ENCODE assay signal across 34 cellular contexts in genomic region chr3:27889745-27890144, GRCh38.
"Had no signal": no experiment of that assay in that cellular context is flagged by ENCODE, and none has a peak within 500 bp of the region (broad histone marks: within the 10 kb centered on the region; RNA-seq: fewer than 3 reads in every experiment).

No MANE protein-coding gene starts in this region.

- H3K4me3 ChIP-seq: adrenal gland, ascending aorta, body of pancreas, breast epithelium, cardiac muscle cell had no signal

- ATAC-seq: activated naive CD4-positive, alpha-beta T cell treated with anti-CD3 and anti-CD28 coated beads, Interleukin-2, amount 50 U/mL, for 72 hours; activated naive CD8-positive, alpha-beta T cell treated with anti-CD3 and anti-CD28 coated beads, Interleukin-2, amount 50 U/mL, for 24 hours; activated T-cell treated with anti-CD3 and anti-CD28 coated beads, Interleukin-2, amount 50 U/mL, for 4 hours; activated T-cell treated with anti-CD3 and anti-CD28 coated beads, Interleukin-2, amount 50 U/mL, for 72 hours; activated T-helper 17 cell treated with anti-CD3 and anti-CD28 coated beads, Interleukin-2, amount 50 U/mL, for 72 hours; body of pancreas had no signal

- DNase-seq: activated effector memory CD4-positive, alpha-beta T cell treated with anti-CD3 and anti-CD28 coated beads, Interleukin-2, amount 50 U/mL, for 16 hours; activated effector memory CD4-positive, alpha-beta T cell treated with Interleukin-2 at 50 U/mL for 16 hours; activated gamma-delta T cell; activated gamma-delta T cell treated with Interleukin-2 at 50 U/mL for 16 hours; activated naive CD4-positive, alpha-beta T cell; activated naive CD4-positive, alpha-beta T cell treated with anti-CD3 and anti-CD28 coated beads for 36 hours; activated naive CD4-positive, alpha-beta T cell treated with anti-CD3 and anti-CD28 coated beads, Interleukin-2, amount 10 ng/mL, durations not matched to agents 7 days and 5 days; activated naive CD4-positive, alpha-beta T cell treated with anti-CD3 and anti-CD28 coated beads, Interleukin-2, amount 50 U/mL, for 16 hours; activated naive CD4-positive, alpha-beta T cell treated with Interleukin-2 at 50 U/mL for 16 hours; activated naive CD8-positive, alpha-beta T cell treated with anti-CD3 and anti-CD28 coated beads for 36 hours; activated naive CD8-positive, alpha-beta T cell treated with anti-CD3 and anti-CD28 coated beads, Interleukin-2, amount 10 ng/mL, durations not matched to agents 7 days and 5 days; activated naive CD8-positive, alpha-beta T cell treated with anti-CD3 and anti-CD28 coated beads, Interleukin-2, amount 50 U/mL, for 24 hours; activated T-cell treated with anti-CD3 and anti-CD28 coated beads, Interleukin-2, amount 50 U/mL, for 1 hour; activated T-cell treated with anti-CD3 and anti-CD28 coated beads, Interleukin-2, amount 50 U/mL, for 24 hours; activated T-cell treated with anti-CD3 and anti-CD28 coated beads, Interleukin-2, amount 50 U/mL, for 4 hours; activated T-cell treated with anti-CD3 and anti-CD28 coated beads, Interleukin-2, amount 50 U/mL, for 48 hours; activated T-cell treated with anti-CD3 and anti-CD28 coated beads, Interleukin-2, amount 50 U/mL, for 72 hours; adrenal gland; amniotic stem cell; amygdala; anterior cingulate cortex; aorta; body of pancreas; brain microvascular endothelial cell; caudate nucleus; central memory CD4-positive, alpha-beta T cell; cerebellar nuclear complex had no signal

- H3K4me1 ChIP-seq: adrenal gland, ascending aorta, body of pancreas, breast epithelium had no signal

- H3K27me3 ChIP-seq: adrenal gland, ascending aorta, body of pancreas, brain microvascular endothelial cell, breast epithelium, cardiac muscle cell had no signal

- FAIRE-seq: astrocyte, bronchial epithelial cell had no signal

- H3K27ac ChIP-seq: adrenal gland, ascending aorta, body of pancreas, brain microvascular endothelial cell, breast epithelium, cardiac muscle cell had no signal

- H3K36me3 ChIP-seq: adrenal gland, ascending aorta, brain microvascular endothelial cell, breast epithelium, cardiac muscle cell had no signal

- H3K9me3 ChIP-seq: adrenal gland, body of pancreas had no signal
